Comparison of ENCODE assay signal across 9 cellular contexts in genomic region chr11:1303196-1303821, GRCh38. TPM values are rescaled to one million over a fixed set of nuclear protein-coding genes. Genes with fewer than 3 reads are reported as not detected.
DNase-seq lines count a peak whose midpoint lies in the region; ATAC-seq, FAIRE-seq and TF ChIP-seq lines count a peak whose summit lies in the region.
"Had no signal": no experiment of that assay in that cellular context is flagged by ENCODE, and none has a peak within 500 bp of the region (broad histone marks: within the 10 kb centered on the region; RNA-seq: fewer than 3 reads in every experiment).

No MANE protein-coding gene starts in this region.

- no peak for TF ChIP-seq EP300 in HepG2 (IDR thresholded peaks at IDR 0.05; ENCODE audit: low read depth in 2 of 2, low read length in 2 of 2)
- 0 out of 2 replicates have a peak, but pooled peaks have one; percentile 58 for TF ChIP-seq EP300 in HepG2 (CRISPR knock-in tag; IDR thresholded peaks at IDR 0.05; ENCODE audit: borderline replicate concordance)

- peaks cover 88% of the 10 kb centered on the region for H3K79me2 ChIP-seq in HepG2 (ENCODE audit: insufficient read depth, low read length)

- no peaks in the 10 kb centered on the region for H4K20me1 ChIP-seq in HepG2 (ENCODE audit: insufficient read depth, low read length)

- TF ChIP-seq CTCF in heart left ventricle (IDR thresholded peaks at IDR 0.05) (peak in 2 of 12 donors; percentile 11 to 14), brain microvascular endothelial cell (IDR thresholded peaks at IDR 0.05; ENCODE audit: low read depth, low read length, missing control alignments) (peak; percentile 62), HepG2 (CRISPR knock-in tag; IDR thresholded peaks at IDR 0.05) (peak; percentile 71), vagina (IDR thresholded peaks at IDR 0.05) (no peak)

- 81 to 87% (median 83%) methylated on average over 23 to 24 of the region's 24 CpGs for WGBS in heart left ventricle, 4 donors
- whole genome bisulfite sequencing in HepG2 (ENCODE audit: low lambda C conversion rate): 81% methylated on average over 19 of the region's 24 CpGs

- peak overlapping the region; percentile 39; the same call in 1 of the 2 replicates for H3K9ac ChIP-seq in HepG2 (ENCODE audit: insufficient read depth, low read depth, low read length)

- H3K27ac ChIP-seq in heart left ventricle (no peak overlapping the region), brain microvascular endothelial cell (no peak overlapping the region), HepG2 (ENCODE audit: extremely low read length, insufficient read depth, low read length) (peak overlapping the region; percentile 95), vagina (peak overlapping the region; percentile 63), SJCRH30 (no peak overlapping the region)

- H3K36me3 ChIP-seq in heart left ventricle (peaks cover 0 to 22% (median 4%) of the 10 kb centered on the region in 9 donors), brain microvascular endothelial cell (replicated peaks) (no peaks in the 10 kb centered on the region), HepG2 (replicated peaks in 1 of 2; ENCODE audit: control insufficient read depth in 1 of 2, insufficient read depth in 2 of 2, low read length in 2 of 2) (peaks cover 3 to 8% of the 10 kb centered on the region in 2 experiments; a peak in 3 of 5 replicates), vagina (peaks cover 0 to 7% of the 10 kb centered on the region in 2 donors), SJCRH30 (0 out of 2 replicates have a peak, but pooled peaks cover 2% of the 10 kb centered on the region)

- intact Hi-C loops in left ventricle myocardium superior (cut with micrococcal nuclease): no loop called here
- intact Hi-C loops in heart left ventricle (cut with DNase I): loop anchor here in 2 of 10 donors (10.0 kb wide), 1 partner anchor 211 kb away; no protein-coding TSS in a partner anchor
- intact Hi-C loops in HepG2 (cut with micrococcal nuclease; ENCODE audit: unreplicated experiment): loop anchor here (10.0 kb wide), 1 partner anchor 81 kb away; the partner anchor contains the start of gene BRSK2
- intact Hi-C loops in vagina (cut with DNase I): loop anchor here (10.0 kb wide), 1 partner anchor 211 kb away; no protein-coding TSS in a partner anchor

- no peaks in the 10 kb centered on the region for H3K27me3 ChIP-seq in heart left ventricle
- H3K27me3 ChIP-seq in brain microvascular endothelial cell (replicated peaks): no peaks in the 10 kb centered on the region
- no peaks in the 10 kb centered on the region for H3K27me3 ChIP-seq in HepG2 (ENCODE audit: control insufficient read depth in 1 of 2, insufficient read depth in 2 of 2, low read length in 2 of 2)
- H3K27me3 ChIP-seq in vagina: no peaks in the 10 kb centered on the region
- no peaks in the 10 kb centered on the region for H3K27me3 ChIP-seq in SJCRH30

- in situ Hi-C loops in brain microvascular endothelial cell (cut with HindIII; ENCODE audit: low pct_ligation_motif_present, low sequenced_read_pairs) (no loop called here), HepG2 (cut with HindIII; ENCODE audit: extremely low pct_ligation_motif_present, low pct_unique_long_range_greater_than_20kb) (no loop called here)

- H3K4me3 ChIP-seq in heart left ventricle (no peak overlapping the region), brain microvascular endothelial cell (ENCODE audit: low read depth, low read length) (no peak overlapping the region), HepG2 (replicated peaks in 1 of 3; ENCODE audit: insufficient read depth in 1 of 3, low read depth in 2 of 3, low read length in 3 of 3) (peak overlapping the region in 1 of 3 experiments; percentile 44; a peak in 1 of 6 replicates), vagina (no peak overlapping the region), SJCRH30 (no peak overlapping the region)

- no peak overlapping the region for H2AFZ ChIP-seq in HepG2 (ENCODE audit: low read length)

- H3K4me1 ChIP-seq in heart left ventricle (peaks cover 3 to 66% (median 50%) of the 10 kb centered on the region in 12 donors), HepG2 (ENCODE audit: insufficient read depth, low read length) (peaks cover 95% of the 10 kb centered on the region), vagina (peaks cover 97% of the 10 kb centered on the region), SJCRH30 (no peaks in the 10 kb centered on the region)

- no peak for FAIRE-seq in HepG2 (lab: Jason Lieb, UNC)

- POLR2A ChIA-PET in HepG2 (lab: Yijun Ruan, JAX): interaction anchor here (1.2 kb wide), 1 partner anchor 30 kb away, joined by 5 read pairs; no protein-coding TSS in a partner anchor

- TF ChIP-seq RAD21 in HepG2 (CRISPR knock-in tag; IDR thresholded peaks at IDR 0.05): peak; percentile 36; the same call in 1 of the 2 replicates

- ATAC-seq in left ventricle myocardium superior (no peak), heart left ventricle (no peak), HepG2 (no peak), GM18511 (IDR thresholded peaks at IDR 0.05; ENCODE audit: unreplicated experiment) (no peak)

- CTCF ChIA-PET in HepG2 (lab: Yijun Ruan, JAX; ENCODE audit: low intra/inter-chr PET ratio, low total read pairs): no interaction called here

- H3K9me3 ChIP-seq in heart left ventricle: no peaks in the 10 kb centered on the region
- no peaks in the 10 kb centered on the region for H3K9me3 ChIP-seq in HepG2 (ENCODE audit: low read length)
- H3K9me3 ChIP-seq in vagina: no peaks in the 10 kb centered on the region
- H3K9me3 ChIP-seq in SJCRH30 (replicated peaks): no peaks in the 10 kb centered on the region

- no TSS peak for BruUV-seq in HepG2 (replicated peaks; lab: Mats Ljungman, UMichigan)

- H3K4me2 ChIP-seq in HepG2 (ENCODE audit: low read depth, low read length): peak overlapping the region; percentile 64

- DNase-seq in left ventricle myocardium superior: peak; percentile 26
- DNase-seq in heart left ventricle: no peak
- no peak for DNase-seq in brain microvascular endothelial cell
- DNase-seq in HepG2 (ENCODE audit: low spot score): no peak
- DNase-seq in vagina (ENCODE audit: extremely low spot score in 2 of 2): peak; percentile 86 to 95
- DNase-seq in NCI-H1930 (lab: John Stamatoyannopoulos, UW): no peak
- DNase-seq in SJCRH30: no peak
- DNase-seq: activated CD4-positive, alpha-beta T cell treated with anti-CD3 and anti-CD28 coated beads, Interleukin-2, amount 10 ng/mL, durations not matched to agents 7 days and 5 days had no signal

- no peak for TF ChIP-seq POLR2A in heart left ventricle (IDR thresholded peaks at IDR 0.05)
- TF ChIP-seq POLR2A in HepG2 (IDR thresholded peaks at IDR 0.05; ENCODE audit: insufficient read depth in 1 of 2, low read depth in 2 of 2, low read length in 2 of 2): no peak
- no peak for TF ChIP-seq POLR2A in vagina (IDR thresholded peaks at IDR 0.05)

TF ChIP-seq in HepG2, 621 proteins besides CTCF, POLR2A, EP300 and RAD21 (continues in another document):
- no peak for TF ChIP-seq ZNF691 (CRISPR knock-in tag; IDR thresholded peaks at IDR 0.05; ENCODE audit: borderline replicate concordance, low read depth)
- no peak for TF ChIP-seq MBNL3 (CRISPR knock-in tag; conservative IDR thresholded peaks at IDR 0.05)
- peak; percentile 99 for TF ChIP-seq HNRNPL (IDR thresholded peaks at IDR 0.05; ENCODE audit: low read depth, low read length)
- no peak for TF ChIP-seq ZNF232 (CRISPR knock-in tag; IDR thresholded peaks at IDR 0.05; ENCODE audit: borderline replicate concordance)
- no peak for TF ChIP-seq ZNF207 (IDR thresholded peaks at IDR 0.05; ENCODE audit: borderline replicate concordance)
- peak; percentile 27 for TF ChIP-seq RXRA (CRISPR knock-in tag; IDR thresholded peaks at IDR 0.05)
- TF ChIP-seq ZKSCAN8 (CRISPR knock-in tag; IDR thresholded peaks at IDR 0.05; ENCODE audit: borderline replicate concordance): 0 out of 2 replicates have a peak, but pooled peaks have one; percentile 6
- peak; percentile 5; the same call in 1 of the 2 replicates for TF ChIP-seq SAP130 (CRISPR knock-in tag; IDR thresholded peaks at IDR 0.05; ENCODE audit: low read depth)
- peak; percentile 61; the same call in 1 of the 2 replicates for TF ChIP-seq RBFOX2 (IDR thresholded peaks at IDR 0.05; ENCODE audit: low read depth, low read length)
- TF ChIP-seq RXRB (CRISPR knock-in tag; IDR thresholded peaks at IDR 0.05; ENCODE audit: borderline replicate concordance): 0 out of 2 replicates have a peak, but pooled peaks have one; percentile 9

RNA-seq across cellular contexts. Expression of gene TOLLIP, which starts 6.1 kb away (rescaled TPM):
- 50.2 TPM for total RNA-seq in left ventricle myocardium superior
- 10 to 100 TPM; 36.9 to 57.2 (median 44.9) TPM for total RNA-seq in heart left ventricle
- 10 to 100 TPM; 27.4 to 49.6 TPM for polyA plus RNA-seq in heart left ventricle
- 19.4 and 25.9 TPM in 2 replicates for total RNA-seq in HepG2 (2016; rRNA removed; fragmentation: Illumina TruSeq; extraction: Trizol)
- 21.8 and 24.1 TPM in 2 replicates for total RNA-seq in HepG2 (2016; cell fraction: cytosol; rRNA removed; fragmentation: Illumina TruSeq; extraction: Trizol; ENCODE audit: low read depth)
- 18.0 and 24.4 TPM in 2 replicates for total RNA-seq in HepG2 (2016; cell fraction: insoluble cytoplasmic fraction; rRNA removed; fragmentation: Illumina TruSeq; extraction: Trizol)
- 16.0 and 17.9 TPM in 2 replicates for total RNA-seq in HepG2 (2016; cell fraction: membrane; rRNA removed; fragmentation: Illumina TruSeq; extraction: Trizol)
- 11.3 and 14.6 TPM in 2 replicates for total RNA-seq in HepG2 (2016; cell fraction: nucleus; rRNA removed; fragmentation: Illumina TruSeq; extraction: Trizol)
- 44.2 and 47.5 TPM in 2 replicates for polyA plus RNA-seq in HepG2 (2011; rRNA removed)
- polyA plus RNA-seq in HepG2 (2011; cell fraction: cytosol; rRNA removed): 27.1 and 38.7 TPM in 2 replicates
- 59.6 and 61.9 TPM in 2 replicates for polyA plus RNA-seq in HepG2 (2011; cell fraction: nucleus; rRNA removed)
- 31.4 and 32.5 TPM in 2 replicates for polyA plus RNA-seq in HepG2 (2012)
- 23.1 and 26.1 TPM in 2 replicates for polyA plus RNA-seq in HepG2 (2016; cell fraction: cytosol; fragmentation: Illumina TruSeq; extraction: Trizol; ENCODE audit: low read depth)
- polyA plus RNA-seq in HepG2 (2016; cell fraction: insoluble cytoplasmic fraction; fragmentation: Illumina TruSeq; extraction: Trizol; ENCODE audit: low read depth): 40.7 and 53.4 TPM in 2 replicates
- polyA plus RNA-seq in HepG2 (2016; cell fraction: membrane; fragmentation: Illumina TruSeq; extraction: Trizol; ENCODE audit: low read depth): 25.9 and 29.3 TPM in 2 replicates
- polyA plus RNA-seq in HepG2 (2016; cell fraction: nucleus; fragmentation: Illumina TruSeq; extraction: Trizol; ENCODE audit: insufficient read depth, low read depth): 27.5 and 35.7 TPM in 2 replicates
- polyA minus RNA-seq in HepG2 (2011; rRNA and poly(A)+ RNA removed; ENCODE audit: low replicate concordance): 19.2 and 101 TPM in 2 replicates
- polyA minus RNA-seq in HepG2 (2011; cell fraction: cytosol; rRNA and poly(A)+ RNA removed): 14.2 and 15.4 TPM in 2 replicates
- 17.4 and 24.5 TPM in 2 replicates for polyA minus RNA-seq in HepG2 (2011; cell fraction: nucleus; rRNA and poly(A)+ RNA removed)
- total RNA-seq in vagina: 52.5 TPM
- 18.9 and 20.5 TPM in 2 replicates for total RNA-seq in SJCRH30 (2014; rRNA removed; shearing (Covaris generic))

Comparison
In these comparisons a context has a peak if more than half of its experiments do, and no peak if none do; other contexts are left out.
1. DNase-seq: peak in left ventricle myocardium superior (single experiment) and vagina (2 of 2); none in heart left ventricle (0 of 5), brain microvascular endothelial cell (single experiment), HepG2 (single experiment), NCI-H1930 (0 of 2) and SJCRH30 (0 of 2).
2. H3K27ac ChIP-seq: peak in HepG2 (single experiment) and vagina (single experiment); none in heart left ventricle (0 of 12), brain microvascular endothelial cell (single experiment) and SJCRH30 (single experiment).
3. CTCF ChIP-seq: peak in brain microvascular endothelial cell (single experiment) and HepG2 (single experiment); none in vagina (0 of 3).